Comparison of ENCODE assay signal across 28 cellular contexts in the genomic region with DNA sequence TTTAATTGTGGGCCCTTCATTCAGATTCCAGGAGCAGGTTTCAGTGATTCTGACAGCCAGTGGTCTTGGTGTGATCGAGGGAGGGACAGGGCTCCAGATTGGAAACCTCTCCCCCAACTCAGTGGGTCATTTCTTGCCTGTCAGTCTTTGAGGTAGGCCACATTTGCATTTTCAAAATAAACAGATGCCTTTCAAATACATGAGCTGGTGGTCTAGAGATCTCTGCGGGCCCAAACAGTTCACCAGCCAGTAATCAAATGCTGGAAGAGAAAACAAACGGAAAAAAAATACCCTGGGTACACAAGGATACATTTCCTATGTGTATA.
DNase-seq lines count a peak whose midpoint lies in the region; ATAC-seq, FAIRE-seq and TF ChIP-seq lines count a peak whose summit lies in the region.
"Had no signal": no experiment of that assay in that cellular context is flagged by ENCODE, and none has a peak within 500 bp of the region (broad histone marks: within the 10 kb centered on the region; RNA-seq: fewer than 3 reads in every experiment).

No MANE protein-coding gene starts in this region.

- peak; percentile 29 for FAIRE-seq in K562 (lab: Jason Lieb, UNC)
- FAIRE-seq: TTC549, urothelium cell line had no signal

- no peaks in the 10 kb centered on the region for H3K9me3 ChIP-seq in K562 (replicated peaks; ENCODE audit: control insufficient read depth, insufficient read depth, low read depth, low read length)
- no peaks in the 10 kb centered on the region for H3K9me3 ChIP-seq in iPS-18a (ENCODE audit: control insufficient read depth, low read depth, low read length)
- H3K9me3 ChIP-seq: prostate gland had no signal

- H3K27ac ChIP-seq in K562 (ENCODE audit: extremely low read depth, low read depth, low read length): no peak overlapping the region
- no peak overlapping the region for H3K27ac ChIP-seq in iPS-18a (ENCODE audit: low read length)
- peak overlapping the region; percentile 86 for H3K27ac ChIP-seq in substantia nigra (ENCODE audit: low read depth, low read length, poor library complexity, severe bottlenecking)
- no peak overlapping the region for H3K27ac ChIP-seq in RWPE1
- H3K27ac ChIP-seq: 22Rv1, GM23248 had no signal

- POLR2A ChIA-PET in K562 (lab: Yijun Ruan, JAX): interaction anchor here (1.5 kb wide), 1 partner anchor 25 kb away, joined by 7 read pairs; no protein-coding TSS in a partner anchor
- POLR2A ChIA-PET in RWPE1 (lab: Yijun Ruan, JAX; ENCODE audit: low non-redundant PET): no interaction called here

- H3K4me3 ChIP-seq in K562: no peak overlapping the region
- H3K4me3 ChIP-seq in iPS-18a (ENCODE audit: low read length): peak overlapping the region; percentile 37
- H3K4me3 ChIP-seq: GM23248, lung, prostate gland had no signal

- H3K4me1 ChIP-seq in K562 (replicated peaks in 1 of 2; ENCODE audit: control insufficient read depth in 2 of 2, insufficient read depth in 2 of 2, low read length in 2 of 2) (peaks cover 0 to 5% of the 10 kb centered on the region in 2 experiments; a peak in 1 of 5 replicates), iPS-18a (ENCODE audit: control insufficient read depth, low read depth, low read length) (peaks cover 61% of the 10 kb centered on the region)

- TF ChIP-seq RAD21 in K562 (CRISPR knock-in tag; conservative IDR thresholded peaks at IDR 0.05 in 1 of 2, IDR thresholded peaks at IDR 0.05 in 1 of 2): no peak

- H3K27me3 ChIP-seq in K562 (ENCODE audit: control insufficient read depth in 2 of 2, insufficient read depth in 2 of 2, low read length in 2 of 2) (peaks cover 13 to 23% of the 10 kb centered on the region in 2 experiments), iPS-18a (ENCODE audit: control insufficient read depth, insufficient read depth, low read length) (peaks cover 7% of the 10 kb centered on the region)

- no peaks in the 10 kb centered on the region for H3K9me1 ChIP-seq in K562 (ENCODE audit: control insufficient read depth, insufficient read depth, low read length)

- no peaks in the 10 kb centered on the region for H3K79me2 ChIP-seq in K562 (ENCODE audit: control insufficient read depth, insufficient read depth, low read length)

- CTCF ChIA-PET in K562 (lab: Yijun Ruan, JAX; ENCODE audit: low intra/inter-chr PET ratio): no interaction called here
- CTCF ChIA-PET in RWPE1 (lab: Yijun Ruan, JAX): no interaction called here

- WGBS in K562 (ENCODE audit: insufficient coverage, low coverage, missing lambda C conversion rate): 24% methylated on average over 3 of the region's 3 CpGs

- no peak for ATAC-seq in K562
- ATAC-seq in GM19035 (IDR thresholded peaks at IDR 0.05; ENCODE audit: unreplicated experiment): no peak

- H2AFZ ChIP-seq in K562 (ENCODE audit: low read depth, low read length): no peak overlapping the region
- H2AFZ ChIP-seq: GM23248 had no signal

- DNase-seq in NCI-H526 (lab: John Stamatoyannopoulos, UW): peak; percentile 11 to 17
- no peak for DNase-seq in NCI-H526 treated with DMSO at 0.1 percent for 48 hours (lab: John Stamatoyannopoulos, UW)
- DNase-seq in K562 (ENCODE audit: extremely low read depth in 1 of 4, low spot score in 3 of 4): no peak
- DNase-seq in substantia nigra (lab: John Stamatoyannopoulos, UW): no peak
- DNase-seq in RWPE1 (ENCODE audit: low spot score): no peak
- no peak for DNase-seq in NCI-H1092 treated with DMSO at 0.1 percent for 48 hours (lab: John Stamatoyannopoulos, UW)
- DNase-seq: activated CD4-positive, alpha-beta T cell treated with anti-CD3 and anti-CD28 coated beads for 1 hour; activated effector memory CD4-positive, alpha-beta T cell treated with Interleukin-2 at 50 U/mL for 16 hours; anterior cingulate cortex; caudate nucleus; DND-41; GM23248; KBM-7; kidney glomerular epithelial cell; NCI-H1417; NCI-H2081; NCI-H226; NCI-H774; nucleus accumbens; stimulated activated CD4-positive, alpha-beta T cell treated with anti-CD3 and anti-CD28 coated beads, Interleukin-15, amount 100 ng/mL, for 24 hours; stimulated activated naive CD4-positive, alpha-beta T cell had no signal

- no peak for TF ChIP-seq EP300 in K562 (IDR thresholded peaks at IDR 0.05; ENCODE audit: low read length)

- TF ChIP-seq POLR2A in K562 (conservative IDR thresholded peaks at IDR 0.05): no peak

- in situ Hi-C loops in K562 (cut with MboI): no loop called here

- H3K9ac ChIP-seq in K562 (ENCODE audit: insufficient read depth in 1 of 2, low read depth in 2 of 2, low read length in 2 of 2) (no peak overlapping the region), iPS-18a (ENCODE audit: low read length) (no peak overlapping the region)
- H3K9ac ChIP-seq: GM23248 had no signal

- H3K36me3 ChIP-seq in K562 (ENCODE audit: control insufficient read depth, insufficient read depth, low read length) (no peaks in the 10 kb centered on the region), iPS-18a (ENCODE audit: control insufficient read depth, low read depth, low read length) (no peaks in the 10 kb centered on the region)
- H3K36me3 ChIP-seq: prostate gland had no signal

- TF ChIP-seq CTCF in K562 (IDR thresholded peaks at IDR 0.05 in 2 of 3, conservative IDR thresholded peaks at IDR 0.05 in 1 of 3; ENCODE audit: insufficient read depth in 2 of 3, low read depth in 1 of 3, low read length in 3 of 3) (no peak), RWPE1 (conservative IDR thresholded peaks at IDR 0.05; ENCODE audit: low read depth) (no peak)

- intact Hi-C loops in K562 (cut with micrococcal nuclease): no loop called here

- BruUV-seq in K562 (replicated peaks; lab: Mats Ljungman, UMichigan): no TSS peak

- H3K4me2 ChIP-seq in K562 (ENCODE audit: insufficient read depth, low read length): no peak overlapping the region

- no peaks in the 10 kb centered on the region for H4K20me1 ChIP-seq in K562 (replicated peaks; ENCODE audit: control insufficient read depth, insufficient read depth, low read length)

TF ChIP-seq in K562, 482 proteins besides CTCF, POLR2A, EP300 and RAD21:
- TF ChIP-seq HDAC1 (IDR thresholded peaks at IDR 0.05): no peak
- TF ChIP-seq ZNF444 (CRISPR knock-in tag; IDR thresholded peaks at IDR 0.05): no peak
- TF ChIP-seq RFX7 (CRISPR knock-in tag; IDR thresholded peaks at IDR 0.05): no peak

Comparison
In these comparisons a context has a peak if more than half of its experiments do, and no peak if none do; other contexts are left out.
1. DNase-seq: peak in NCI-H526 (2 of 2); none in NCI-H526 treated with DMSO at 0.1 percent for 48 hours (single experiment), K562 (0 of 4), substantia nigra (0 of 49), RWPE1 (single experiment) and NCI-H1092 treated with DMSO at 0.1 percent for 48 hours (single experiment).